Comparison of ENCODE assay signal across 17 cellular contexts in genomic region chr3:119305271-119305670, GRCh38. TPM values are rescaled to one million over a fixed set of nuclear protein-coding genes. Genes with fewer than 3 reads are reported as not detected.
DNase-seq lines count a peak whose midpoint lies in the region; ATAC-seq and TF ChIP-seq lines count a peak whose summit lies in the region.
"Had no signal": no experiment of that assay in that cellular context is flagged by ENCODE, and none has a peak within 500 bp of the region (broad histone marks: within the 10 kb centered on the region; RNA-seq: fewer than 3 reads in every experiment).

No MANE protein-coding gene starts in this region.

- POLR2A ChIA-PET in activated CD8-positive, alpha-beta T cell treated with anti-CD3 and anti-CD28 coated beads, Interleukin-2, amount 10 ng/mL, durations not matched to agents 7 days and 5 days (lab: Charles Lee): interaction anchor here (1.1 kb wide), 1 partner anchor 193 kb away, joined by 3 read pairs; no protein-coding TSS in a partner anchor

- H3K27me3 Mint-ChIP-seq in T-helper 17 cell: no peaks in the 10 kb centered on the region
- no peaks in the 10 kb centered on the region for H3K27me3 Mint-ChIP-seq in activated CD8-positive, alpha-beta T cell treated with anti-CD3 and anti-CD28 coated beads, Interleukin-2, amount 10 ng/mL, durations not matched to agents 7 days and 5 days (ENCODE audit: low read depth)
- H3K27me3 Mint-ChIP-seq: activated naive CD8-positive, alpha-beta T cell; CD4-positive, alpha-beta T cell had no signal

- no peaks in the 10 kb centered on the region for H3K9me3 Mint-ChIP-seq in activated CD8-positive, alpha-beta T cell treated with anti-CD3 and anti-CD28 coated beads, Interleukin-2, amount 10 ng/mL, durations not matched to agents 7 days and 5 days (ENCODE audit: insufficient read depth)
- H3K9me3 Mint-ChIP-seq: activated CD4-positive, alpha-beta T cell treated with anti-CD3 and anti-CD28 coated beads, Interleukin-2, amount 10 ng/mL, durations not matched to agents 24 days and 14 days; CD4-positive, alpha-beta T cell; immature natural killer cell had no signal

- H3K27ac ChIP-seq in upper lobe of left lung: peak overlapping the region in 3 of 4 donors; percentile 20 to 46 (median 30)
- H3K27ac ChIP-seq: 22Rv1, ovary had no signal

- 55 to 71% methylated on average over 1 of the region's 1 CpG for WGBS in upper lobe of left lung, 2 donors

- H3K4me3 ChIP-seq in fibroblast of the aortic adventitia (ENCODE audit: low read depth, low read length) (no peak overlapping the region), upper lobe of left lung (no peak overlapping the region)
- H3K4me3 ChIP-seq: HAP-1, ovary had no signal

- peaks cover 27% of the 10 kb centered on the region for H3K4me1 Mint-ChIP-seq in T-helper 17 cell
- peaks cover 19% of the 10 kb centered on the region for H3K4me1 Mint-ChIP-seq in activated CD8-positive, alpha-beta T cell treated with anti-CD3 and anti-CD28 coated beads, Interleukin-2, amount 10 ng/mL, durations not matched to agents 7 days and 5 days (ENCODE audit: low read depth)

- TF ChIP-seq CTCF in fibroblast of the aortic adventitia (IDR thresholded peaks at IDR 0.05; ENCODE audit: insufficient read depth, low read length) (no peak), upper lobe of left lung (IDR thresholded peaks at IDR 0.05) (no peak)

- peaks cover 9% of the 10 kb centered on the region for H3K36me3 Mint-ChIP-seq in T-helper 17 cell (ENCODE audit: low read depth)
- H3K36me3 Mint-ChIP-seq in activated CD8-positive, alpha-beta T cell treated with anti-CD3 and anti-CD28 coated beads, Interleukin-2, amount 10 ng/mL, durations not matched to agents 7 days and 5 days (ENCODE audit: low read depth): peaks cover 3% of the 10 kb centered on the region

- peak overlapping the region; percentile 34 for H3K27ac Mint-ChIP-seq in T-helper 17 cell
- H3K27ac Mint-ChIP-seq in activated CD8-positive, alpha-beta T cell treated with anti-CD3 and anti-CD28 coated beads, Interleukin-2, amount 10 ng/mL, durations not matched to agents 7 days and 5 days: no peak overlapping the region
- H3K27ac Mint-ChIP-seq: activated CD4-positive, alpha-beta T cell treated with anti-CD3 and anti-CD28 coated beads, Interleukin-2, amount 10 ng/mL, durations not matched to agents 24 days and 14 days; activated naive CD8-positive, alpha-beta T cell; CD4-positive, alpha-beta T cell had no signal

- TF ChIP-seq EP300 in upper lobe of left lung (IDR thresholded peaks at IDR 0.05): no peak

- peaks cover 0 to 11% (median 0%) of the 10 kb centered on the region in 4 donors for H3K36me3 ChIP-seq in upper lobe of left lung
- H3K36me3 ChIP-seq: HAP-1, ovary had no signal

- TF ChIP-seq POLR2A in upper lobe of left lung (IDR thresholded peaks at IDR 0.05): no peak

- H3K4me3 Mint-ChIP-seq in T-helper 17 cell: no peak overlapping the region
- no peak overlapping the region for H3K4me3 Mint-ChIP-seq in activated CD8-positive, alpha-beta T cell treated with anti-CD3 and anti-CD28 coated beads, Interleukin-2, amount 10 ng/mL, durations not matched to agents 7 days and 5 days
- H3K4me3 Mint-ChIP-seq: activated CD4-positive, alpha-beta T cell treated with anti-CD3 and anti-CD28 coated beads, Interleukin-2, amount 10 ng/mL, durations not matched to agents 24 days and 14 days; activated naive CD8-positive, alpha-beta T cell; CD4-positive, alpha-beta T cell; immature natural killer cell had no signal

- ATAC-seq in T-helper 17 cell (no peak), upper lobe of left lung (ENCODE audit: low FRiP score in 2 of 2) (peak in 1 of 2 donors; percentile 11)
- no peak for ATAC-seq in activated CD8-positive, alpha-beta T cell treated with anti-CD3 and anti-CD28 coated beads, Interleukin-2, amount 10 ng/mL, durations not matched to agents 7 days and 5 days

- peak; percentile 17 for DNase-seq in NOMO-1 treated with DMSO at 0.1 percent for 48 hours (lab: John Stamatoyannopoulos, UW; ENCODE audit: unreplicated experiment)
- DNase-seq in NOMO-1 treated with dmso at 0.1 percent for 144 hours (lab: John Stamatoyannopoulos, UW; ENCODE audit: unreplicated experiment): no peak
- no peak for DNase-seq in T-helper 17 cell
- DNase-seq in fibroblast of the aortic adventitia (ENCODE audit: low read depth): peak; percentile 77
- no peak for DNase-seq in upper lobe of left lung
- DNase-seq in foreskin melanocyte: no peak
- no peak for DNase-seq in effector CD8-positive, alpha-beta T cell (lab: John Stamatoyannopoulos, UW)
- no peak for DNase-seq in activated CD8-positive, alpha-beta T cell treated with anti-CD3 and anti-CD28 coated beads, Interleukin-2, amount 10 ng/mL, durations not matched to agents 7 days and 5 days
- DNase-seq: CD4-positive, alpha-beta T cell; immature natural killer cell; MV-4-11; ovary; stimulated activated CD4-positive, alpha-beta T cell treated with anti-CD3 and anti-CD28 coated beads, Interleukin-4, amount 100 ng/mL, for 1 hour had no signal

- peaks cover 59 to 69% (median 66%) of the 10 kb centered on the region in 4 donors for H3K4me1 ChIP-seq in upper lobe of left lung

- CTCF ChIA-PET in activated CD8-positive, alpha-beta T cell treated with anti-CD3 and anti-CD28 coated beads, Interleukin-2, amount 10 ng/mL, durations not matched to agents 7 days and 5 days (lab: Charles Lee): interaction anchor here (1.2 to 1.7 kb wide), 2 partner anchors 11 to 64 kb away, joined by 3 to 4 read pairs; partner anchors contain the start of gene ARHGAP31

- H3K9me3 ChIP-seq in T-helper 17 cell (ENCODE audit: control insufficient read depth, low read length, poor library complexity, severe bottlenecking) (no peaks in the 10 kb centered on the region), upper lobe of left lung (no peaks in the 10 kb centered on the region)
- H3K9me3 ChIP-seq: HAP-1, ovary had no signal

- H3K27me3 ChIP-seq in upper lobe of left lung: no peaks in the 10 kb centered on the region
- H3K27me3 ChIP-seq: ovary had no signal

RNA-seq across cellular contexts. Expression of gene ARHGAP31, which starts 11.1 kb away (rescaled TPM):
- 10 to 100 TPM; 11.4 to 11.8 TPM for total RNA-seq in T-helper 17 cell
- 11.4 and 23.5 TPM in 2 replicates for total RNA-seq in fibroblast of the aortic adventitia (ENCODE audit: low replicate concordance)
- 10 to 100 TPM; 47.1 to 91.0 (median 66.2) TPM for total RNA-seq in upper lobe of left lung
- 1 to 10 TPM; 2.3 to 2.5 TPM for total RNA-seq in activated CD8-positive, alpha-beta T cell treated with anti-CD3 and anti-CD28 coated beads, Interleukin-2, amount 10 ng/mL, durations not matched to agents 7 days and 5 days

Comparison
In these comparisons a context has a peak if more than half of its experiments do, and no peak if none do; other contexts are left out.
1. DNase-seq: peak in NOMO-1 treated with DMSO at 0.1 percent for 48 hours (single experiment) and fibroblast of the aortic adventitia (single experiment); none in NOMO-1 treated with dmso at 0.1 percent for 144 hours (single experiment), T-helper 17 cell (0 of 3), upper lobe of left lung (0 of 2), foreskin melanocyte (single experiment), effector CD8-positive, alpha-beta T cell (single experiment) and activated CD8-positive, alpha-beta T cell treated with anti-CD3 and anti-CD28 coated beads, Interleukin-2, amount 10 ng/mL, durations not matched to agents 7 days and 5 days (single experiment).